8 cellular contexts compared by ENCODE assay signal in the genomic region with DNA sequence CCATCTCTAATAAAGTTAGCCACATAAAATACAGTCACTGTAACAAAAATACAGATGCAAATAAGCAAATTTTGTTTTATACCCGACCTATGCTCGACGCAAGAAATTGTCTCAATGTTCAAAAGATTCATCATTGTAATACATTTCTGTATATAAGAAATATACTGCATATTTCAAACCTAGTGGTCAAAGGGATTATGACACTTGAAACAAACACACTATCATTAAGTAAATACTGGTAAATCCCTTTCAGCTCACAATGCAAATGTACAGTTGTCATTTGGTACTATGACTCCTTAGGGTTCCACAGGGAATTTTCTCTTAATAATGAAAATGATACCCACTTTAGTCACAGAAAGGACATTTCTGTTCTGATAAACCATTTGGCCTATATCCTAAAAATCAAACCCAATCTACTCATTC. TPM values are rescaled to one million over a fixed set of nuclear protein-coding genes. Genes with fewer than 3 reads are reported as not detected.
A peak's percentile ranks its signal among the peaks of the same experiment; 100 is the strongest.
DNase-seq lines count a peak whose midpoint lies in the region; ATAC-seq, FAIRE-seq and TF ChIP-seq lines count a peak whose summit lies in the region.

No MANE protein-coding gene starts in this region.

- H3K4me2 ChIP-seq in PC-3 (ENCODE audit: low read length) (peak overlapping the region; percentile 89), parathyroid adenoma (ENCODE audit: low read length) (no peak overlapping the region)

- no peak overlapping the region for H2AFZ ChIP-seq in PC-3 (ENCODE audit: low read length)
- no peak overlapping the region for H2AFZ ChIP-seq in parathyroid adenoma

- FAIRE-seq in A204.1 (lab: Jason Lieb, UNC): peak; percentile 53

- CTCF ChIA-PET in PC-3 (lab: Charles Lee): interaction anchor here (0.7 to 1.6 kb wide), 2 partner anchors 89 to 246 kb away, joined by 3 to 8 read pairs; no protein-coding TSS in a partner anchor

- POLR2A ChIA-PET in PC-3 (lab: Charles Lee; ENCODE audit: unreplicated experiment): no interaction called here

- H3K27me3 ChIP-seq in PC-3 (ENCODE audit: low read length) (no peaks in the 10 kb centered on the region), parathyroid adenoma (ENCODE audit: control insufficient read depth, insufficient read depth, low read length) (no peaks in the 10 kb centered on the region)
- H3K27me3 ChIP-seq in effector memory CD4-positive, alpha-beta T cell (replicated peaks; ENCODE audit: control insufficient read depth, insufficient read depth, low read length, poor library complexity, severe bottlenecking): no peaks in the 10 kb centered on the region

- peak; percentile 66 for DNase-seq in G401 (ENCODE audit: low spot score)
- peak; percentile 75 for DNase-seq in PC-3
- DNase-seq in effector memory CD4-positive, alpha-beta T cell: no peak
- DNase-seq in ureter (ENCODE audit: low spot score): no peak
- no peak for DNase-seq in occipital lobe (lab: John Stamatoyannopoulos, UW)
- no peak for DNase-seq in stimulated activated CD4-positive, alpha-beta T cell treated with anti-CD3 and anti-CD28 coated beads, Interleukin-2, amount 100 ng/mL, for 48 hours

- ATAC-seq in PC-3: no peak

- H3K9me2 ChIP-seq in PC-3 (replicated peaks; ENCODE audit: low read length): no peaks in the 10 kb centered on the region

- no peaks in the 10 kb centered on the region for H3F3A ChIP-seq in PC-3 (ENCODE audit: low read length, unreplicated experiment)

- H3K9ac ChIP-seq in PC-3 (ENCODE audit: low read length): peak overlapping the region; percentile 100; the same call in 1 of the 2 replicates
- no peak overlapping the region for H3K9ac ChIP-seq in parathyroid adenoma

- H3K79me2 ChIP-seq in PC-3 (ENCODE audit: low read length): peaks cover 75% of the 10 kb centered on the region
- peaks cover 35% of the 10 kb centered on the region for H3K79me2 ChIP-seq in parathyroid adenoma

- H3K4me1 ChIP-seq in PC-3 (ENCODE audit: insufficient read depth, low read length) (peaks cover 24% of the 10 kb centered on the region), parathyroid adenoma (peaks cover 3% of the 10 kb centered on the region)
- peaks cover 34% of the 10 kb centered on the region for H3K4me1 ChIP-seq in effector memory CD4-positive, alpha-beta T cell (ENCODE audit: control insufficient read depth, insufficient read depth, low read length, poor library complexity, severe bottlenecking)

- H3K9me3 ChIP-seq in PC-3 (ENCODE audit: low read length): no peaks in the 10 kb centered on the region
- H3K9me3 ChIP-seq in effector memory CD4-positive, alpha-beta T cell (ENCODE audit: control insufficient read depth, low read length): no peaks in the 10 kb centered on the region
- no peaks in the 10 kb centered on the region for H3K9me3 ChIP-seq in parathyroid adenoma (ENCODE audit: control insufficient read depth, low read length)

- intact Hi-C loops in PC-3 (cut with micrococcal nuclease): loop anchor here (5.0 to 10.0 kb wide), 4 partner anchors 41 to 468 kb away; no protein-coding TSS in a partner anchor

- H3K36me3 ChIP-seq in PC-3 (ENCODE audit: low read depth, low read length) (no peaks in the 10 kb centered on the region), parathyroid adenoma (ENCODE audit: control insufficient read depth, insufficient read depth, low read length) (no peaks in the 10 kb centered on the region)
- no peaks in the 10 kb centered on the region for H3K36me3 ChIP-seq in effector memory CD4-positive, alpha-beta T cell (ENCODE audit: control insufficient read depth, insufficient read depth, low read length)

- peak; percentile 59 for TF ChIP-seq CTCF in PC-3 (conservative IDR thresholded peaks at IDR 0.05; ENCODE audit: low read depth, low read length)
- peak; percentile 64 for TF ChIP-seq CTCF in parathyroid adenoma (IDR thresholded peaks at IDR 0.05)

- BruUV-seq in PC-3 (replicated peaks; lab: Mats Ljungman, UMichigan): no TSS peak

- H4K20me1 ChIP-seq in PC-3 (ENCODE audit: low read length): peaks cover 20% of the 10 kb centered on the region

- peak overlapping the region; percentile 94 for H3K4me3 ChIP-seq in PC-3 (ENCODE audit: low read length)
- peak overlapping the region; percentile 89 for H3K4me3 ChIP-seq in effector memory CD4-positive, alpha-beta T cell (ENCODE audit: insufficient read depth, low read depth, low read length, poor library complexity, severe bottlenecking)
- no peak overlapping the region for H3K4me3 ChIP-seq in parathyroid adenoma (ENCODE audit: low read depth, low read length)

- H3K27ac ChIP-seq in PC-3 (ENCODE audit: low read length) (peak overlapping the region; percentile 76), parathyroid adenoma (no peak overlapping the region)
- H3K27ac ChIP-seq in effector memory CD4-positive, alpha-beta T cell (ENCODE audit: insufficient read depth, low read length, poor library complexity, severe bottlenecking): peak overlapping the region; percentile 100

- in situ Hi-C loops in G401 (cut with HindIII; ENCODE audit: low sequenced_read_pairs): no loop called here

RNA-seq across cellular contexts. Expression of gene HIVEP2, which starts 2.2 kb away (rescaled TPM):
- total RNA-seq in G401 (2014; rRNA removed; shearing (Covaris generic)): 0.80 and 1.8 TPM in 2 replicates
- total RNA-seq in PC-3 (2014; rRNA removed) (9.1 and 11.9 TPM in 2 replicates), ureter (29.0 TPM), occipital lobe (114 TPM)

Comparison
In these comparisons a context has a peak if more than half of its experiments do, and no peak if none do; other contexts are left out.
1. DNase-seq: peak in G401 (single experiment) and PC-3 (single experiment); none in effector memory CD4-positive, alpha-beta T cell (0 of 3), ureter (single experiment), occipital lobe (single experiment) and stimulated activated CD4-positive, alpha-beta T cell treated with anti-CD3 and anti-CD28 coated beads, Interleukin-2, amount 100 ng/mL, for 48 hours (0 of 2).